In the genomic region with DNA sequence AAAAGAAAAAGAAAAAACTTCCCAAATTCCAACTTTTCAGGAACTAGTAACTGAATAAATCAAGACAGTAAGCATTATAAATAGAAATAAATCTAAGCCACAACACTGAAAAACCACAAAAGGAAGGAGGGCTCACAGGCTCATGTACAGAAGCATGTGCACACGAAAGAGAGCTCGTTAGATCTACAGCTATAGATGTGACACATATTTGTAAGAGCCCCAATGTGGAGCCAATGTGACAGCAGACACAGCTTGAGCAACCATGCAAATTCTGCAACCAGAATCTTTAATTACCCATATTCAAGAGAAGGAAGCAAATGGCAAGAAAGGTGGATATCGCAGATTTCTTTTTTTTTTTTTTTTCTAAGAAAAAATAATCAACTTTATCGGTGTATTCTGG, we compare ENCODE assay signal across 23 cellular contexts.
DNase-seq lines count a peak whose midpoint lies in the region; TF ChIP-seq lines count a peak whose summit lies in the region.
"Had no signal": no experiment of that assay in that cellular context is flagged by ENCODE, and none has a peak within 500 bp of the region (broad histone marks: within the 10 kb centered on the region; RNA-seq: fewer than 3 reads in every experiment).

No MANE protein-coding gene starts in this region.

- H3K4me3 Mint-ChIP-seq in H9, result no peak overlapping the region
- H3K4me3 Mint-ChIP-seq: activated CD4-positive, alpha-beta T cell treated with anti-CD3 and anti-CD28 coated beads for 36 hours; activated T-cell treated with anti-CD3 and anti-CD28 coated beads, Interleukin-2, amount 50 U/mL, for 4 hours; dendritic cell treated with granulocyte-macrophage colony-stimulating factor and Interleukin-4, amounts not matched to agents 40 ng/mL and 50 ng/mL, for 4 days had no signal

- TF ChIP-seq CTCF in dorsolateral prefrontal cortex (IDR thresholded peaks at IDR 0.05 in 54 of 56, conservative IDR thresholded peaks at IDR 0.05 in 2 of 56; ENCODE audit: low read depth in 1 of 56, partially characterized antibody in 56 of 56), result no peak
- no peak for TF ChIP-seq CTCF in tibial artery (IDR thresholded peaks at IDR 0.05)
- no peak for TF ChIP-seq CTCF in H9 (conservative IDR thresholded peaks at IDR 0.05)

- no peak overlapping the region for H3K27ac Mint-ChIP-seq in H9
- H3K27ac Mint-ChIP-seq: activated CD4-positive, alpha-beta T cell treated with anti-CD3 and anti-CD28 coated beads for 36 hours; dendritic cell treated with granulocyte-macrophage colony-stimulating factor and Interleukin-4, amounts not matched to agents 40 ng/mL and 50 ng/mL, for 4 days had no signal

- no CpG with 5 or more reads among the region's 4 CpGs for WGBS in mesendoderm (ENCODE audit: extremely low coverage, insufficient coverage, low lambda C conversion rate)
- WGBS in H9 (ENCODE audit: extremely low coverage, insufficient read length, low lambda C conversion rate), result no CpG with 5 or more reads among the region's 4 CpGs

- H3K9me3 Mint-ChIP-seq in H9, result no peaks in the 10 kb centered on the region
- H3K9me3 Mint-ChIP-seq: activated T-cell treated with anti-CD3 and anti-CD28 coated beads, Interleukin-2, amount 50 U/mL, for 4 hours; dendritic cell treated with granulocyte-macrophage colony-stimulating factor and Interleukin-4, amounts not matched to agents 40 ng/mL and 50 ng/mL, for 4 days had no signal

- H2BK15ac ChIP-seq in mesendoderm (replicated peaks; ENCODE audit: low read depth) (peak overlapping the region; percentile 19), H9 (ENCODE audit: low read depth, low read length) (no peak overlapping the region)

- H2AK5ac ChIP-seq in mesendoderm (ENCODE audit: low read length) (no peak overlapping the region), H9 (ENCODE audit: insufficient read length, low read length) (no peak overlapping the region)

- H4K8ac ChIP-seq in mesendoderm (ENCODE audit: low read depth, low read length), result no peak overlapping the region
- no peak overlapping the region for H4K8ac ChIP-seq in H9 (replicated peaks; ENCODE audit: insufficient read length, low read depth, low read length)

- H3K27ac ChIP-seq in dorsolateral prefrontal cortex (peak overlapping the region in 34 of 59 donors; percentile 3 to 95 (median 63)), mesendoderm (ENCODE audit: low read depth, low read length) (no peak overlapping the region), tibial artery (peak overlapping the region; percentile 87 to 91), H9 (ENCODE audit: insufficient read length, low read depth, low read length) (no peak overlapping the region)
- H3K27ac ChIP-seq: 22Rv1, adrenal gland, epithelial cell of prostate had no signal

- DNase-seq in NCI-H526 (lab: John Stamatoyannopoulos, UW) (peak; percentile 38 to 39), NCI-H526 treated with DMSO at 0.1 percent for 48 hours (lab: John Stamatoyannopoulos, UW) (no peak), dorsolateral prefrontal cortex (no peak), mesendoderm (no peak), tibial artery (no peak), H9 (no peak)
- DNase-seq in activated CD8-positive, alpha-beta memory T cell treated with anti-CD3 and anti-CD28 coated beads for 24 hours, result no peak
- DNase-seq in stimulated activated CD8-positive, alpha-beta memory T cell treated with anti-CD3 and anti-CD28 coated beads, Interleukin-4, amount 100 ng/mL, for 48 hours, result no peak
- DNase-seq: activated naive CD4-positive, alpha-beta T cell; activated T-cell treated with anti-CD3 and anti-CD28 coated beads, Interleukin-2, amount 50 U/mL, for 4 hours; foreskin fibroblast; hypothalamus; lower lobe of right lung; NCI-H1048; NCI-H187; NCI-H774; occipital lobe; SHP77 had no signal

- H3K18ac ChIP-seq in mesendoderm (ENCODE audit: low read length) (peak overlapping the region; percentile 64), H9 (ENCODE audit: insufficient read length, low read depth, low read length) (no peak overlapping the region)

- no peak overlapping the region for H3K14ac ChIP-seq in H9 (ENCODE audit: insufficient read depth, low read length)

- H3K4me3 ChIP-seq in dorsolateral prefrontal cortex (no peak overlapping the region), mesendoderm (ENCODE audit: low read length) (no peak overlapping the region), tibial artery (no peak overlapping the region)
- H3K4me3 ChIP-seq: adrenal gland, lower lobe of right lung had no signal

- H3K9me3 ChIP-seq in tibial artery (no peaks in the 10 kb centered on the region), H9 (ENCODE audit: control insufficient read depth, low read depth, low read length) (no peaks in the 10 kb centered on the region)
- H3K9me3 ChIP-seq: adrenal gland, lower lobe of right lung had no signal

- no peak overlapping the region for H2BK12ac ChIP-seq in H9 (ENCODE audit: insufficient read length, low read depth, low read length)

- H4K91ac ChIP-seq in H9 (ENCODE audit: insufficient read length, low read depth, low read length), result no peak overlapping the region

- H3K4me1 Mint-ChIP-seq in H9, result peaks cover 62 to 70% of the 10 kb centered on the region in 2 experiments

- H3K36me3 Mint-ChIP-seq in H9 (ENCODE audit: insufficient read depth in 1 of 3, low read depth in 3 of 3), result 0 out of 7 replicates have a peak, but pooled peaks cover 0 to 2% (median 0%) of the 10 kb centered on the region in 3 experiments

- peaks cover 2% of the 10 kb centered on the region; the same call in 1 of the 2 replicates for H3K27me3 Mint-ChIP-seq in H9 (ENCODE audit: low read depth)

- no peaks in the 10 kb centered on the region for H3K27me3 ChIP-seq in dorsolateral prefrontal cortex
- H3K27me3 ChIP-seq in mesendoderm (ENCODE audit: insufficient read depth, low read length, poor library complexity), result no peaks in the 10 kb centered on the region
- no peaks in the 10 kb centered on the region for H3K27me3 ChIP-seq in tibial artery
- no peaks in the 10 kb centered on the region for H3K27me3 ChIP-seq in H9 (ENCODE audit: insufficient read depth, low read length)
- H3K27me3 ChIP-seq: adrenal gland had no signal

- H3K4ac ChIP-seq in mesendoderm (ENCODE audit: low read depth, low read length) (no peak overlapping the region), H9 (ENCODE audit: low read depth, low read length) (no peak overlapping the region)

- no peak overlapping the region for H2BK5ac ChIP-seq in mesendoderm (ENCODE audit: low read length)
- no peak overlapping the region for H2BK5ac ChIP-seq in H9 (ENCODE audit: insufficient read length, low read length)

- no peak overlapping the region for H2BK20ac ChIP-seq in H9 (ENCODE audit: low read depth, low read length, poor library complexity, severe bottlenecking)

- peaks cover 21% of the 10 kb centered on the region for H3K4me1 ChIP-seq in mesendoderm (ENCODE audit: control insufficient read depth, low read depth, low read length)
- peaks cover 4 to 100% (median 84%) of the 10 kb centered on the region in 4 donors for H3K4me1 ChIP-seq in tibial artery
- peaks cover 16% of the 10 kb centered on the region; the same call in 1 of the 2 replicates for H3K4me1 ChIP-seq in H9 (ENCODE audit: insufficient read depth, low read length)

- H3K23ac ChIP-seq in mesendoderm (ENCODE audit: low read length), result no peak overlapping the region
- no peak overlapping the region for H3K23ac ChIP-seq in H9 (ENCODE audit: insufficient read length, low read depth, low read length)

- H3K79me2 ChIP-seq in mesendoderm (ENCODE audit: control insufficient read depth, insufficient read depth, low read length) (no peaks in the 10 kb centered on the region), H9 (ENCODE audit: insufficient read depth, low read length) (no peaks in the 10 kb centered on the region)

- H4K5ac ChIP-seq in mesendoderm (ENCODE audit: low read length), result no peak overlapping the region
- no peak overlapping the region for H4K5ac ChIP-seq in H9 (ENCODE audit: insufficient read length, low read depth, low read length)

- H3K56ac ChIP-seq in mesendoderm (ENCODE audit: low read length), result peak overlapping the region; percentile 58
- no peak overlapping the region for H3K56ac ChIP-seq in H9 (ENCODE audit: insufficient read length, low read depth, low read length)

- H3T11ph ChIP-seq in H9 (ENCODE audit: low read length), result no peak overlapping the region

- H3K23me2 ChIP-seq in H9 (ENCODE audit: insufficient read length, low read depth, low read length, poor library complexity, severe bottlenecking), result no peaks in the 10 kb centered on the region

- no peak overlapping the region for H2AFZ ChIP-seq in H9 (ENCODE audit: low read length)

- no peaks in the 10 kb centered on the region for H4K20me1 ChIP-seq in H9 (ENCODE audit: control insufficient read depth, insufficient read depth, insufficient read length)

- no peaks in the 10 kb centered on the region for H3K79me1 ChIP-seq in mesendoderm (ENCODE audit: low read length)
- H3K79me1 ChIP-seq in H9 (ENCODE audit: insufficient read depth, low read depth, low read length, poor library complexity, severe bottlenecking), result no peaks in the 10 kb centered on the region

- no peak overlapping the region for H2BK120ac ChIP-seq in mesendoderm (ENCODE audit: low read depth, low read length)
- H2BK120ac ChIP-seq in H9 (ENCODE audit: low read depth, low read length, poor library complexity, severe bottlenecking), result no peak overlapping the region

- H3K36me3 ChIP-seq in mesendoderm (ENCODE audit: control insufficient read depth, insufficient read depth, low read length) (no peaks in the 10 kb centered on the region), tibial artery (peaks cover 0 to 10% (median 0%) of the 10 kb centered on the region in 3 donors)
- H3K36me3 ChIP-seq: adrenal gland, lower lobe of right lung had no signal

- intact Hi-C loops in dorsolateral prefrontal cortex (cut with DNase I), result no loop called here
- intact Hi-C loops in tibial artery (cut with DNase I; ENCODE audit: low total_unique reads), result no loop called here

- H3K4me2 ChIP-seq in mesendoderm (ENCODE audit: low read length), result no peak overlapping the region
- no peak overlapping the region for H3K4me2 ChIP-seq in H9 (ENCODE audit: insufficient read depth, insufficient read length, low read length)

- H3K9ac ChIP-seq in mesendoderm (ENCODE audit: low read length) (no peak overlapping the region), H9 (ENCODE audit: extremely low read depth, insufficient read length, low read length) (no peak overlapping the region)

Comparison
In these comparisons a context has a peak if more than half of its experiments do, and no peak if none do; other contexts are left out.
1. DNase-seq: peak in NCI-H526 (2 of 2); none in NCI-H526 treated with DMSO at 0.1 percent for 48 hours (single experiment), dorsolateral prefrontal cortex (0 of 10), mesendoderm (single experiment), tibial artery (0 of 2), H9 (single experiment), activated CD8-positive, alpha-beta memory T cell treated with anti-CD3 and anti-CD28 coated beads for 24 hours (single experiment) and stimulated activated CD8-positive, alpha-beta memory T cell treated with anti-CD3 and anti-CD28 coated beads, Interleukin-4, amount 100 ng/mL, for 48 hours (single experiment).
2. H3K27ac ChIP-seq: peak in dorsolateral prefrontal cortex (34 of 59) and tibial artery (2 of 2); none in mesendoderm (single experiment) and H9 (single experiment).